ENCODE assay signal across 27 cellular contexts in genomic region chr2:58794103-58794502, GRCh38.
DNase-seq lines count a peak whose midpoint lies in the region; ATAC-seq and TF ChIP-seq lines count a peak whose summit lies in the region.
"Had no signal": no experiment of that assay in that cellular context is flagged by ENCODE, and none has a peak within 500 bp of the region (broad histone marks: within the 10 kb centered on the region; RNA-seq: fewer than 3 reads in every experiment).

No MANE protein-coding gene starts in this region.

- TF ChIP-seq CTCF in osteoblast (IDR thresholded peaks at IDR 0.05; ENCODE audit: extremely low read depth, low read depth, low read length): no peak

- no peaks in the 10 kb centered on the region for H3K36me3 ChIP-seq in osteoblast (ENCODE audit: insufficient read depth, low read length)
- H3K36me3 ChIP-seq: BLaER1, SJCRH30 had no signal

- H3K27ac Mint-ChIP-seq in activated CD4-positive, alpha-beta T cell treated with anti-CD3 and anti-CD28 coated beads for 36 hours: no peak overlapping the region
- no peak overlapping the region for H3K27ac Mint-ChIP-seq in activated CD4-positive, alpha-beta T cell treated with anti-CD3 and anti-CD28 coated beads, Interleukin-2, amount 10 ng/mL, durations not matched to agents 24 days and 14 days
- H3K27ac Mint-ChIP-seq: CD4-positive, alpha-beta T cell; H9 had no signal

- no peak overlapping the region for H3K27ac ChIP-seq in osteoblast (ENCODE audit: low read depth, low read length)
- H3K27ac ChIP-seq: 22Rv1, BLaER1, GM23248, SJCRH30 had no signal

- DNase-seq in activated CD4-positive, alpha-beta T cell treated with anti-CD3 and anti-CD28 coated beads for 36 hours: no peak
- no peak for DNase-seq in activated CD4-positive, alpha-beta T cell treated with anti-CD3 and anti-CD28 coated beads, Interleukin-2, amount 10 ng/mL, durations not matched to agents 24 days and 14 days
- DNase-seq in NCI-H2107 (lab: John Stamatoyannopoulos, UW) (no peak), osteoblast (ENCODE audit: insufficient read length, low spot score, missing footprints) (no peak)
- DNase-seq: ACHN; Caco-2; CD4-positive, alpha-beta T cell; DMS 273 treated with DMSO at 0.1 percent for 48 hours; DMS79 treated with DMSO at 0.1 percent for 48 hours; GM23248; H9; IMR-90; NCI-H1105; NCI-H146; NCI-H2029; NCI-H345; NCI-H524; NCI-H82; OCI-M1; SJCRH30; T-helper 1 cell had no signal

- CTCF ChIA-PET in activated CD4-positive, alpha-beta T cell treated with anti-CD3 and anti-CD28 coated beads for 36 hours (lab: Charles Lee): no interaction called here

- ATAC-seq in activated CD4-positive, alpha-beta T cell treated with anti-CD3 and anti-CD28 coated beads for 36 hours: peak; percentile 44
- peak; percentile 92 for ATAC-seq in GM21717 (IDR thresholded peaks at IDR 0.05; ENCODE audit: unreplicated experiment)
- peak; percentile 64 for ATAC-seq in HG03432 (IDR thresholded peaks at IDR 0.05; ENCODE audit: unreplicated experiment)
- ATAC-seq in GM18861 (IDR thresholded peaks at IDR 0.05; ENCODE audit: unreplicated experiment): no peak
- no peak for ATAC-seq in GM19467 (IDR thresholded peaks at IDR 0.05; ENCODE audit: unreplicated experiment)

- no peaks in the 10 kb centered on the region for H3K4me1 ChIP-seq in osteoblast (ENCODE audit: insufficient read depth, low read length)
- H3K4me1 ChIP-seq: BLaER1, Caco-2, SJCRH30 had no signal

- no peaks in the 10 kb centered on the region for H3K36me3 Mint-ChIP-seq in activated CD4-positive, alpha-beta T cell treated with anti-CD3 and anti-CD28 coated beads for 36 hours (ENCODE audit: low read depth)
- no peaks in the 10 kb centered on the region for H3K36me3 Mint-ChIP-seq in activated CD4-positive, alpha-beta T cell treated with anti-CD3 and anti-CD28 coated beads, Interleukin-2, amount 10 ng/mL, durations not matched to agents 24 days and 14 days (ENCODE audit: low read depth)

- H2AFZ ChIP-seq in osteoblast (ENCODE audit: low read length): no peak overlapping the region
- H2AFZ ChIP-seq: GM23248 had no signal

- POLR2A ChIA-PET in activated CD4-positive, alpha-beta T cell treated with anti-CD3 and anti-CD28 coated beads for 36 hours (lab: Charles Lee): no interaction called here

- intact Hi-C loops in activated CD4-positive, alpha-beta T cell treated with anti-CD3 and anti-CD28 coated beads for 36 hours (cut with DNase I, micrococcal nuclease): no loop called here
- intact Hi-C loops in activated CD4-positive, alpha-beta T cell treated with anti-CD3 and anti-CD28 coated beads, Interleukin-2, amount 10 ng/mL, durations not matched to agents 24 days and 14 days (cut with micrococcal nuclease): no loop called here

- no peaks in the 10 kb centered on the region for H3K27me3 Mint-ChIP-seq in activated CD4-positive, alpha-beta T cell treated with anti-CD3 and anti-CD28 coated beads for 36 hours
- H3K27me3 Mint-ChIP-seq in activated CD4-positive, alpha-beta T cell treated with anti-CD3 and anti-CD28 coated beads, Interleukin-2, amount 10 ng/mL, durations not matched to agents 24 days and 14 days: no peaks in the 10 kb centered on the region
- H3K27me3 Mint-ChIP-seq: CD4-positive, alpha-beta T cell had no signal

- no peak overlapping the region for H3K4me2 ChIP-seq in osteoblast (ENCODE audit: insufficient read depth, low read length)
- H3K4me2 ChIP-seq: BLaER1 had no signal

- H4K20me1 ChIP-seq in osteoblast (ENCODE audit: insufficient read depth, low read length): no peaks in the 10 kb centered on the region
- H4K20me1 ChIP-seq: BLaER1 had no signal

- no peak overlapping the region for H3K4me3 Mint-ChIP-seq in activated CD4-positive, alpha-beta T cell treated with anti-CD3 and anti-CD28 coated beads for 36 hours
- no peak overlapping the region for H3K4me3 Mint-ChIP-seq in activated CD4-positive, alpha-beta T cell treated with anti-CD3 and anti-CD28 coated beads, Interleukin-2, amount 10 ng/mL, durations not matched to agents 24 days and 14 days
- H3K4me3 Mint-ChIP-seq: CD4-positive, alpha-beta T cell; H9 had no signal

- H3K79me2 ChIP-seq in osteoblast (ENCODE audit: insufficient read depth, low read length): no peaks in the 10 kb centered on the region

- H3K4me1 Mint-ChIP-seq in activated CD4-positive, alpha-beta T cell treated with anti-CD3 and anti-CD28 coated beads for 36 hours: no peaks in the 10 kb centered on the region
- H3K4me1 Mint-ChIP-seq in activated CD4-positive, alpha-beta T cell treated with anti-CD3 and anti-CD28 coated beads, Interleukin-2, amount 10 ng/mL, durations not matched to agents 24 days and 14 days: no peaks in the 10 kb centered on the region
- H3K4me1 Mint-ChIP-seq: H9 had no signal

- no peaks in the 10 kb centered on the region for H3K9me3 Mint-ChIP-seq in activated CD4-positive, alpha-beta T cell treated with anti-CD3 and anti-CD28 coated beads for 36 hours (ENCODE audit: low read depth)
- no peaks in the 10 kb centered on the region for H3K9me3 Mint-ChIP-seq in activated CD4-positive, alpha-beta T cell treated with anti-CD3 and anti-CD28 coated beads, Interleukin-2, amount 10 ng/mL, durations not matched to agents 24 days and 14 days
- H3K9me3 Mint-ChIP-seq: CD4-positive, alpha-beta T cell; H9 had no signal

- no peaks in the 10 kb centered on the region for H3K27me3 ChIP-seq in osteoblast (ENCODE audit: insufficient read depth, low read length)
- H3K27me3 ChIP-seq: BLaER1 had no signal

- no peak overlapping the region for H3K4me3 ChIP-seq in osteoblast (ENCODE audit: insufficient read depth, low read length)
- H3K4me3 ChIP-seq: BLaER1, GM23248, SJCRH30 had no signal

- H3K9me3 ChIP-seq in osteoblast (ENCODE audit: low read depth, low read length): no peaks in the 10 kb centered on the region
- H3K9me3 ChIP-seq: BLaER1, Caco-2, SJCRH30 had no signal

Comparison
In these comparisons a context has a peak if more than half of its experiments do, and no peak if none do; other contexts are left out.
1. ATAC-seq: peak in activated CD4-positive, alpha-beta T cell treated with anti-CD3 and anti-CD28 coated beads for 36 hours (single experiment), GM21717 (single experiment) and HG03432 (single experiment); none in GM18861 (single experiment) and GM19467 (single experiment).